ENCODE assay signal across 23 cellular contexts in the genomic region with DNA sequence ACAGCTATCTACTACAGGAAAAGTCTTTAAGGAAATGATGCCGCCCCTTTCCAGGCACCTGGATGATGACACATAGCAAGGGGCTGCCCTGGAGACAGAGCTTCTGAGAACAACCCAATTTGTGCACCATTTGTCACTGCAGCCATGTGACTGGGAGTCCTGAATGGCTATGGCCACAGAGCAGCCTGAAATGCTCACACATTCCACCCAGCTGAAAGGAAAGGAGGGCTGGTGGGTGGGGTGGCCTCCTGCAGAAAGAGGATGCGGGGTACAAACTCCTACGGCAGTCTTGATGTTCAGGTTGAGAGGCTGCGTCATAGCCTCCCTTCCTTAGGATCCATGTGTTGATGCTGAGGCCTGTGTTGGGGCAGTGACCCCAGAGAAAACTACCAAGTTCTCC.
DNase-seq lines count a peak whose midpoint lies in the region; FAIRE-seq and TF ChIP-seq lines count a peak whose summit lies in the region.
"Had no signal": no experiment of that assay in that cellular context is flagged by ENCODE, and none has a peak within 500 bp of the region (broad histone marks: within the 10 kb centered on the region; RNA-seq: fewer than 3 reads in every experiment).

No MANE protein-coding gene starts in this region.

- H3K4me3 ChIP-seq in endodermal cell (ENCODE audit: low read length) (no peak overlapping the region), mesendoderm (ENCODE audit: low read length) (no peak overlapping the region), stomach (no peak overlapping the region), kidney (ENCODE audit: low read length in 2 of 2) (no peak overlapping the region)
- H3K4me3 ChIP-seq: SJCRH30 had no signal

- no peak overlapping the region for H4K5ac ChIP-seq in mesendoderm (ENCODE audit: low read length)

- no peak for TF ChIP-seq EP300 in stomach (IDR thresholded peaks at IDR 0.05)

- H3K27me3 ChIP-seq in endodermal cell (ENCODE audit: control insufficient read depth, insufficient read depth, low read length, poor library complexity, severe bottlenecking) (no peaks in the 10 kb centered on the region), mesendoderm (ENCODE audit: insufficient read depth, low read length, poor library complexity) (no peaks in the 10 kb centered on the region), stomach (peaks cover 0 to 14% (median 0%) of the 10 kb centered on the region in 3 donors)
- H3K27me3 ChIP-seq: SJCRH30 had no signal

- no peak overlapping the region for H2BK5ac ChIP-seq in mesendoderm (ENCODE audit: low read length)

- no peak overlapping the region for H3K4me2 ChIP-seq in mesendoderm (ENCODE audit: low read length)

- no peak overlapping the region for H3K18ac ChIP-seq in mesendoderm (ENCODE audit: low read length)

- H3K27me3 Mint-ChIP-seq in endodermal cell (ENCODE audit: insufficient read depth) = peaks cover 22% of the 10 kb centered on the region

- DNase-seq in activated CD8-positive, alpha-beta memory T cell treated with anti-CD3 and anti-CD28 coated beads for 24 hours = peak; percentile 30
- no peak for DNase-seq in activated CD8-positive, alpha-beta memory T cell treated with anti-CD3 and anti-CD28 coated beads, Interleukin-2, amount 50 U/mL, for 4 hours
- DNase-seq in endodermal cell (peak; percentile 34), mesendoderm (peak; percentile 19), stomach (peak; percentile 17), cortex of kidney (lab: John Stamatoyannopoulos, UW) (no peak), kidney (no peak), germinal center (ENCODE audit: low spot score) (no peak)
- DNase-seq: ACHN, C1 segment of cervical spinal cord, EL, GF-D8, Karpas-422, NCI-H187, NCI-H446, NCI-H526, SJCRH30 had no signal

- H3K56ac ChIP-seq in mesendoderm (ENCODE audit: low read length) = no peak overlapping the region

- H2BK15ac ChIP-seq in mesendoderm (replicated peaks; ENCODE audit: low read depth) = no peak overlapping the region

- no peaks in the 10 kb centered on the region for H3K9me3 ChIP-seq in endodermal cell (ENCODE audit: control insufficient read depth, low read length)
- H3K9me3 ChIP-seq in stomach = no peaks in the 10 kb centered on the region
- H3K9me3 ChIP-seq in kidney (ENCODE audit: control insufficient read depth in 1 of 2, low read length in 2 of 2) = no peaks in the 10 kb centered on the region
- H3K9me3 ChIP-seq: SJCRH30 had no signal

- H3K23ac ChIP-seq in mesendoderm (ENCODE audit: low read length) = no peak overlapping the region

- no peak overlapping the region for H3K27ac Mint-ChIP-seq in endodermal cell
- H3K27ac Mint-ChIP-seq: CD8-positive, alpha-beta T cell; IgD-negative memory B cell had no signal

- H2AK5ac ChIP-seq in mesendoderm (ENCODE audit: low read length) = no peak overlapping the region

- H3K27ac ChIP-seq in endodermal cell (ENCODE audit: low read depth, low read length) (no peak overlapping the region), mesendoderm (ENCODE audit: low read depth, low read length) (no peak overlapping the region), stomach (no peak overlapping the region), kidney (ENCODE audit: low read depth in 2 of 2, low read length in 2 of 2) (no peak overlapping the region)
- H3K27ac ChIP-seq: 22Rv1, SJCRH30 had no signal

- no peaks in the 10 kb centered on the region for H3K36me3 Mint-ChIP-seq in endodermal cell (ENCODE audit: low read depth)
- H3K36me3 Mint-ChIP-seq: CD8-positive, alpha-beta T cell; IgD-negative memory B cell had no signal

- no peak for FAIRE-seq in kidney (lab: Jason Lieb, UNC)
- FAIRE-seq: GM19239, H1, RCC 7860 had no signal

- no peak overlapping the region for H3K9ac ChIP-seq in endodermal cell (ENCODE audit: extremely low read depth, low read length, poor library complexity, severe bottlenecking)
- H3K9ac ChIP-seq in mesendoderm (ENCODE audit: low read length) = no peak overlapping the region
- H3K9ac ChIP-seq in kidney (ENCODE audit: low read length in 2 of 2) = no peak overlapping the region

- 79 to 86% methylated on average over 4 of the region's 4 CpGs for WGBS in endodermal cell (ENCODE audit: insufficient coverage in 1 of 2, insufficient read length in 1 of 2), 2 experiments
- no CpG with 5 or more reads among the region's 4 CpGs for WGBS in mesendoderm (ENCODE audit: extremely low coverage, insufficient coverage, low lambda C conversion rate)
- WGBS in stomach, 5 donors = 65 to 94% (median 76%) methylated on average over 2 to 4 of the region's 4 CpGs

- H3K4me1 ChIP-seq in endodermal cell (ENCODE audit: control insufficient read depth, insufficient read depth, low read length) (peaks cover 6% of the 10 kb centered on the region), mesendoderm (ENCODE audit: control insufficient read depth, low read depth, low read length) (peaks cover 2% of the 10 kb centered on the region), stomach (no peaks in the 10 kb centered on the region), kidney (ENCODE audit: control insufficient read depth in 1 of 2, insufficient read depth in 1 of 2, low read depth in 1 of 2, low read length in 2 of 2) (no peaks in the 10 kb centered on the region)

- peaks cover 12% of the 10 kb centered on the region for H3K4me1 Mint-ChIP-seq in endodermal cell
- H3K4me1 Mint-ChIP-seq: IgD-negative memory B cell had no signal

- intact Hi-C loops in stomach (cut with DNase I; ENCODE audit: low total_unique reads) = no loop called here
- intact Hi-C loops in kidney (cut with DNase I) = no loop called here

- no peaks in the 10 kb centered on the region for H3K9me3 Mint-ChIP-seq in endodermal cell
- H3K9me3 Mint-ChIP-seq: CD8-positive, alpha-beta T cell; IgD-negative memory B cell had no signal

- no peaks in the 10 kb centered on the region for H3K79me1 ChIP-seq in mesendoderm (ENCODE audit: low read length)

- no peak overlapping the region for H2BK120ac ChIP-seq in mesendoderm (ENCODE audit: low read depth, low read length)

- H3K36me3 ChIP-seq in endodermal cell (ENCODE audit: control insufficient read depth, insufficient read depth, low read length) (no peaks in the 10 kb centered on the region), mesendoderm (ENCODE audit: control insufficient read depth, insufficient read depth, low read length) (no peaks in the 10 kb centered on the region), stomach (no peaks in the 10 kb centered on the region), kidney (ENCODE audit: control insufficient read depth in 1 of 2, insufficient read depth in 2 of 2, low read length in 2 of 2) (no peaks in the 10 kb centered on the region)
- H3K36me3 ChIP-seq: SJCRH30 had no signal

- no peak overlapping the region for H4K8ac ChIP-seq in mesendoderm (ENCODE audit: low read depth, low read length)

- H3K4me3 Mint-ChIP-seq in endodermal cell = no peak overlapping the region
- H3K4me3 Mint-ChIP-seq: CD8-positive, alpha-beta T cell; IgD-negative memory B cell had no signal

- H3K4ac ChIP-seq in mesendoderm (ENCODE audit: low read depth, low read length) = no peak overlapping the region

- no peak for TF ChIP-seq CTCF in endodermal cell (conservative IDR thresholded peaks at IDR 0.05)
- TF ChIP-seq CTCF in stomach (IDR thresholded peaks at IDR 0.05) = no peak
- no peak for TF ChIP-seq CTCF in kidney (IDR thresholded peaks at IDR 0.05; ENCODE audit: borderline replicate concordance, extremely low read depth, insufficient read depth)

- no peak for TF ChIP-seq POLR2A in stomach (IDR thresholded peaks at IDR 0.05)

- H3K79me2 ChIP-seq in mesendoderm (ENCODE audit: control insufficient read depth, insufficient read depth, low read length) = no peaks in the 10 kb centered on the region

Comparison
In these comparisons a context has a peak if more than half of its experiments do, and no peak if none do; other contexts are left out.
1. DNase-seq: peak in activated CD8-positive, alpha-beta memory T cell treated with anti-CD3 and anti-CD28 coated beads for 24 hours (single experiment), endodermal cell (single experiment), mesendoderm (single experiment) and stomach (single experiment); none in activated CD8-positive, alpha-beta memory T cell treated with anti-CD3 and anti-CD28 coated beads, Interleukin-2, amount 50 U/mL, for 4 hours (single experiment), cortex of kidney (single experiment), kidney (single experiment) and germinal center (single experiment).